Comparison of ENCODE assay signal across 25 cellular contexts in the genomic region with DNA sequence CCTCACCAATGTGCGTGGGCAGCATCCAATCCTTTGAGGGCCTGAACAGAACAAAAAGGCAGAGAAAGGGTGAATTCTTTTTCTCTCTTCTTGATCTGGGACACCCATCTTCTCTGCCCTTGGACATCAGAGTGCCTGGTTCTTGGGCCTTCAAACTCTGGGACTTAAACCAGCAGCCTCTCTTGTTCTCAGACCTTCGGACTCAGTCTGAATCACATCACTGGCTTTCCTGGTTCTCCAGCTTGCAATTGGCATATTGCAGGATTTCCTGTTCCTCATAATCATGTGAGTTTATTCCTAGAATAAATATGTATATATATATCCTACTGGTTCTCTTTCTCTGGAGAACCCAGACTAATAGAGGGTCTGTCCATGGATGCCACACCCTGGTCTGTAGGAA.
"Had no signal": no experiment of that assay in that cellular context is flagged by ENCODE, and none has a peak within 500 bp of the region (broad histone marks: within the 10 kb centered on the region; RNA-seq: fewer than 3 reads in every experiment).

No MANE protein-coding gene starts in this region.

- DNase-seq: activated CD4-positive, alpha-beta T cell treated with anti-CD3 and anti-CD28 coated beads, Interleukin-2, amount 10 ng/mL, durations not matched to agents 24 days and 14 days; activated CD4-positive, CD25-positive, alpha-beta regulatory T cell treated with anti-CD3 and anti-CD28 coated beads, Interleukin-2, amount 50 U/mL, for 72 hours; activated CD8-positive, alpha-beta T cell treated with anti-CD3 and anti-CD28 coated beads for 36 hours; activated naive CD4-positive, alpha-beta T cell; activated T-cell treated with anti-CD3 and anti-CD28 coated beads, Interleukin-2, amount 50 U/mL, for 4 hours; aorta; caudate nucleus; effector CD4-positive, alpha-beta T cell; esophagus squamous epithelium; left ventricle myocardium inferior; naive B cell; nephron progenitor cell; SK-N-SH; spleen; stimulated activated naive CD4-positive, alpha-beta T cell; SW 1271; T-helper 9 cell had no signal

- H3K9me3 ChIP-seq: esophagus squamous epithelium, left ventricle myocardium inferior, right atrium auricular region, SK-N-SH, spleen had no signal

- H3K36me3 ChIP-seq: esophagus squamous epithelium, left ventricle myocardium inferior, right atrium auricular region, spleen had no signal

- H3K27me3 Mint-ChIP-seq: dendritic cell treated with granulocyte-macrophage colony-stimulating factor and Interleukin-4, amounts not matched to agents 40 ng/mL and 50 ng/mL, for 4 days had no signal

- H3K27ac ChIP-seq: epithelial cell of prostate, esophagus squamous epithelium, left ventricle myocardium inferior, right atrium auricular region, spleen had no signal

- H3K27ac Mint-ChIP-seq: activated CD4-positive, alpha-beta T cell treated with anti-CD3 and anti-CD28 coated beads, Interleukin-2, amount 10 ng/mL, durations not matched to agents 24 days and 14 days; activated CD8-positive, alpha-beta T cell treated with anti-CD3 and anti-CD28 coated beads for 36 hours; activated naive CD8-positive, alpha-beta T cell; activated T-helper 17 cell treated with anti-CD3 and anti-CD28 coated beads, Interleukin-2, amount 50 U/mL, for 72 hours; brain; dendritic cell treated with granulocyte-macrophage colony-stimulating factor and Interleukin-4, amounts not matched to agents 40 ng/mL and 50 ng/mL, for 4 days; nephron progenitor cell; T-helper 1 cell treated with Interleukin-12 subunit alpha and Interleukin-12 subunit beta and Interleukin-4 antibody, amounts not matched to agents 30 μg/mL and 1 μg/mL, for 36 hours had no signal

- H3K27me3 ChIP-seq: esophagus squamous epithelium, right atrium auricular region, spleen had no signal

- H3K36me3 Mint-ChIP-seq: activated naive CD8-positive, alpha-beta T cell; brain had no signal

- H3K4me1 ChIP-seq: right atrium auricular region, spleen had no signal

- H3K4me3 Mint-ChIP-seq: activated CD4-positive, alpha-beta T cell treated with anti-CD3 and anti-CD28 coated beads, Interleukin-2, amount 10 ng/mL, durations not matched to agents 24 days and 14 days; activated CD8-positive, alpha-beta T cell treated with anti-CD3 and anti-CD28 coated beads for 36 hours; activated naive CD8-positive, alpha-beta T cell; activated T-cell treated with anti-CD3 and anti-CD28 coated beads, Interleukin-2, amount 50 U/mL, for 4 hours; activated T-helper 17 cell treated with anti-CD3 and anti-CD28 coated beads, Interleukin-2, amount 50 U/mL, for 72 hours; brain; dendritic cell treated with granulocyte-macrophage colony-stimulating factor and Interleukin-4, amounts not matched to agents 40 ng/mL and 50 ng/mL, for 4 days; naive B cell; nephron progenitor cell; T-helper 1 cell treated with Interleukin-12 subunit alpha and Interleukin-12 subunit beta and Interleukin-4 antibody, amounts not matched to agents 30 μg/mL and 1 μg/mL, for 36 hours had no signal

- H3K4me1 Mint-ChIP-seq: activated CD4-positive, alpha-beta T cell treated with anti-CD3 and anti-CD28 coated beads, Interleukin-2, amount 10 ng/mL, durations not matched to agents 24 days and 14 days; activated T-helper 17 cell treated with anti-CD3 and anti-CD28 coated beads, Interleukin-2, amount 50 U/mL, for 72 hours; brain had no signal

- H3K9me3 Mint-ChIP-seq: activated CD4-positive, alpha-beta T cell treated with anti-CD3 and anti-CD28 coated beads, Interleukin-2, amount 10 ng/mL, durations not matched to agents 24 days and 14 days; activated CD8-positive, alpha-beta T cell treated with anti-CD3 and anti-CD28 coated beads for 36 hours; activated T-cell treated with anti-CD3 and anti-CD28 coated beads, Interleukin-2, amount 50 U/mL, for 4 hours; activated T-helper 17 cell treated with anti-CD3 and anti-CD28 coated beads, Interleukin-2, amount 50 U/mL, for 72 hours; brain; dendritic cell treated with granulocyte-macrophage colony-stimulating factor and Interleukin-4, amounts not matched to agents 40 ng/mL and 50 ng/mL, for 4 days; nephron progenitor cell; T-helper 1 cell treated with Interleukin-12 subunit alpha and Interleukin-12 subunit beta and Interleukin-4 antibody, amounts not matched to agents 30 μg/mL and 1 μg/mL, for 36 hours had no signal

- H3K4me3 ChIP-seq: esophagus squamous epithelium, left ventricle myocardium inferior, lung, right atrium auricular region, spleen had no signal
